Comparison of ENCODE assay signal across 14 cellular contexts in the genomic region with DNA sequence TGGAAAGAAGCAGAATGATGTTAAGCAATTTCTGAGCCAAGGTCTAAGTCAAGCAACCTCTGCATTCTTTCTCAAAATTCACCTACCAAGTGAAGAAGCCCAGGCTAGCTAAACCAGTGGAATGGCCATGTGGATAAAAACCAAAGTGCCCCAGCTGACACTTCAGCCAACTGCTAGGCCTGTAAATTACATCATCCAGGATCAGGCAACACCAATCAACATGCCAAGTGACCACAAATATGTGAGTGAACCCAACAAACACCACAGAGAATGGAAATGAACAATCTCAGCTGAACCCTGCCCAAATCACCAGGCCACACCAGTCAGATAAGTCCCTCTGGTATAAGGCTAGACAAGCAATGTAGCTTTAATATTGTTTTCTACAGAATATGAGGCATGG. TPM values are rescaled to one million over a fixed set of nuclear protein-coding genes. Genes with fewer than 3 reads are reported as not detected.
DNase-seq lines count a peak whose midpoint lies in the region; ATAC-seq and TF ChIP-seq lines count a peak whose summit lies in the region.
"Had no signal": no experiment of that assay in that cellular context is flagged by ENCODE, and none has a peak within 500 bp of the region (broad histone marks: within the 10 kb centered on the region; RNA-seq: fewer than 3 reads in every experiment).

No MANE protein-coding gene starts in this region.

- in situ Hi-C loops in mammary epithelial cell (cut with MboI; ENCODE audit: low sequenced_read_pairs in 2 of 2): no loop called here

- intact Hi-C loops in mammary epithelial cell (cut with micrococcal nuclease): no loop called here
- intact Hi-C loops in esophagus squamous epithelium (cut with DNase I): no loop called here

- H3K79me2 ChIP-seq in mammary epithelial cell (ENCODE audit: insufficient read depth, low read length): no peaks in the 10 kb centered on the region

- no peak for TF ChIP-seq CTCF in mammary epithelial cell (conservative IDR thresholded peaks at IDR 0.05 in 1 of 2, IDR thresholded peaks at IDR 0.05 in 1 of 2; ENCODE audit: extremely low read depth in 1 of 2, insufficient read depth in 1 of 2, low read depth in 1 of 2, low read length in 2 of 2)
- TF ChIP-seq CTCF in lung (IDR thresholded peaks at IDR 0.05; ENCODE audit: control extremely low read depth, extremely low read depth): no peak
- TF ChIP-seq CTCF in esophagus squamous epithelium (IDR thresholded peaks at IDR 0.05): no peak

- H3K4me3 ChIP-seq in mammary epithelial cell (replicated peaks in 1 of 3; ENCODE audit: insufficient read depth in 1 of 3, low read depth in 2 of 3, low read length in 3 of 3) (no peak overlapping the region), lung (no peak overlapping the region), esophagus squamous epithelium (no peak overlapping the region)
- H3K4me3 ChIP-seq: mucosa of descending colon had no signal

- H2AFZ ChIP-seq in mammary epithelial cell (ENCODE audit: low read depth, low read length): no peak overlapping the region

- H3K27ac ChIP-seq in mammary epithelial cell (ENCODE audit: insufficient read depth, low read depth, low read length) (no peak overlapping the region), lung (ENCODE audit: low read depth in 1 of 2, low read length in 1 of 2) (no peak overlapping the region), esophagus squamous epithelium (no peak overlapping the region), substantia nigra (ENCODE audit: low read depth, low read length, poor library complexity, severe bottlenecking) (no peak overlapping the region)
- H3K27ac ChIP-seq: WERI-Rb-1 had no signal

- no peak overlapping the region for H3K9ac ChIP-seq in mammary epithelial cell (ENCODE audit: insufficient read depth, low read length)

- H4K20me1 ChIP-seq in mammary epithelial cell (ENCODE audit: insufficient read depth, low read length): no peaks in the 10 kb centered on the region

- no peak for TF ChIP-seq POLR2A in esophagus squamous epithelium (IDR thresholded peaks at IDR 0.05)

- H3K9me3 ChIP-seq in mammary epithelial cell (replicated peaks; ENCODE audit: insufficient read depth, low read length): no peaks in the 10 kb centered on the region
- H3K9me3 ChIP-seq in lung (ENCODE audit: control insufficient read depth in 2 of 2, insufficient read depth in 1 of 2, low read length in 1 of 2): no peaks in the 10 kb centered on the region
- H3K9me3 ChIP-seq in esophagus squamous epithelium: no peaks in the 10 kb centered on the region
- H3K9me3 ChIP-seq: mucosa of descending colon had no signal

- no TSS peak for BruUV-seq in mammary epithelial cell (replicated peaks; lab: Mats Ljungman, UMichigan)

- H3K36me3 ChIP-seq in mammary epithelial cell (ENCODE audit: insufficient read depth, low read length): no peaks in the 10 kb centered on the region
- no peaks in the 10 kb centered on the region for H3K36me3 ChIP-seq in lung (ENCODE audit: control insufficient read depth in 2 of 2, insufficient read depth in 2 of 2, low read length in 2 of 2)
- no peaks in the 10 kb centered on the region for H3K36me3 ChIP-seq in esophagus squamous epithelium
- H3K36me3 ChIP-seq: WERI-Rb-1 had no signal

- CTCF ChIA-PET in mammary epithelial cell (lab: Charles Lee; ENCODE audit: low non-redundant PET): no interaction called here

- H3K4me1 ChIP-seq in mammary epithelial cell (ENCODE audit: insufficient read depth, low read length) (peaks cover 32% of the 10 kb centered on the region), lung (ENCODE audit: control insufficient read depth in 2 of 2, insufficient read depth in 2 of 2, low read length in 2 of 2) (peaks cover 0 to 1% of the 10 kb centered on the region in 2 donors), esophagus squamous epithelium (no peaks in the 10 kb centered on the region)

- no peak overlapping the region for H3K4me2 ChIP-seq in mammary epithelial cell (ENCODE audit: insufficient read depth, low read depth, low read length)

- dilution Hi-C loops in mammary epithelial cell (cut with HindIII; ENCODE audit: low sequenced_read_pairs): no loop called here

- ATAC-seq in lung (ENCODE audit: insufficient read depth, low FRiP score): peak; percentile 44
- ATAC-seq in HG02610 (IDR thresholded peaks at IDR 0.05; ENCODE audit: unreplicated experiment): no peak
- ATAC-seq: mucosa of descending colon had no signal

- peak; percentile 89 for DNase-seq in Daoy (ENCODE audit: low read depth)
- peak; percentile 46 for DNase-seq in LoVo (ENCODE audit: low spot score)
- DNase-seq in mammary epithelial cell: peak; percentile 93
- peak; percentile 51 for DNase-seq in lung (ENCODE audit: low spot score)
- DNase-seq in NCI-H446 (lab: John Stamatoyannopoulos, UW): no peak
- DNase-seq in esophagus squamous epithelium (lab: John Stamatoyannopoulos, UW): no peak
- DNase-seq in substantia nigra (lab: John Stamatoyannopoulos, UW): no peak
- DNase-seq: activated T-cell treated with anti-CD3 and anti-CD28 coated beads, Interleukin-2, amount 50 U/mL, for 24 hours; CD8-positive, alpha-beta memory T cell; mucosa of descending colon; NCI-H146; small intestine; WERI-Rb-1 had no signal

- H3K27me3 ChIP-seq in mammary epithelial cell (ENCODE audit: insufficient read depth, low read length): no peaks in the 10 kb centered on the region
- no peaks in the 10 kb centered on the region for H3K27me3 ChIP-seq in lung (ENCODE audit: control insufficient read depth, insufficient read depth)
- peaks cover 0 to 14% (median 0%) of the 10 kb centered on the region in 4 donors for H3K27me3 ChIP-seq in esophagus squamous epithelium

RNA-seq across cellular contexts. Expression of a gene that starts 25.1 kb away (rescaled TPM):
- 24.2 and 29.4 TPM in 2 replicates for total RNA-seq in Daoy (2014; rRNA removed; shearing (Covaris generic))
- total RNA-seq in mammary epithelial cell (10 to 100 TPM; 38.5 to 53.8 TPM), lung (1 to 10 TPM; 2.9 to 4.0 TPM), esophagus squamous epithelium (10 to 100 TPM in 3 of 4 donors, 1 to 10 TPM in 1; 8.8 to 12.4 (median 11.1) TPM)
- polyA plus RNA-seq in mammary epithelial cell (20.4 TPM), lung (1 to 10 TPM; 2.9 to 7.7 TPM)
- polyA minus RNA-seq in mammary epithelial cell: 12.6 TPM
- polyA plus RNA-seq: CD8-positive, alpha-beta memory T cell had no signal

Comparison
In these comparisons a context has a peak if more than half of its experiments do, and no peak if none do; other contexts are left out.
1. DNase-seq: peak in Daoy (single experiment), LoVo (single experiment), mammary epithelial cell (single experiment) and lung (single experiment); none in NCI-H446 (0 of 2), esophagus squamous epithelium (single experiment) and substantia nigra (0 of 49).